ENCODE assay signal across 1 cellular context in the genomic region with DNA sequence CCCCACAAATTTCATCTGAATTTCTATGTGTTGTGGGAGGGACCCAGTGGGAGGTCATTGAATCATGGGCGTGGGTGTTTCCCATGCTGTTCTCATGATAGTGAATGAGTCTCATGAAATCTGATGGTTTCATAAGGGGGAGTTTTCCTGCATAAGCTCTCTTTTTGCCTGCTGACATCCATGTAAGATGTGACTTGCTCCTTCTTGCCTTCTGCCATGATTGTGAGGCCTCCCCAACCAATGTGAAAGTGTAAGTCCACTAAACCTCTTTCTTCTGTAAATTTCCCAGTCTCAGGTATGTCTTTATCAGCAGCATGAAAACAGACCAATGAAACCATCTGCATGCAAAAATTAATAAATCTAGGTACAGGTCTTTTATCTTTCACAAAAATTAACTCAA.
DNase-seq lines count a peak whose midpoint lies in the region; ATAC-seq, FAIRE-seq and TF ChIP-seq lines count a peak whose summit lies in the region.
"Not testable (repeated sequence)": the region's sequence is repeated elsewhere in the genome, so short reads cannot be mapped to it uniquely, and the experiment has no call there.

No MANE protein-coding gene starts in this region.

- POLR2A ChIA-PET in K562 (lab: Yijun Ruan, JAX) = not testable (repeated sequence)

- H3K27ac ChIP-seq in K562 (ENCODE audit: extremely low read depth, low read depth, low read length) = not testable (repeated sequence)

- TF ChIP-seq CTCF in K562 (IDR thresholded peaks at IDR 0.05 in 2 of 3, conservative IDR thresholded peaks at IDR 0.05 in 1 of 3; ENCODE audit: insufficient read depth in 2 of 3, low read depth in 1 of 3, low read length in 3 of 3) = not testable (repeated sequence)

- H3K36me3 ChIP-seq in K562 (ENCODE audit: control insufficient read depth, insufficient read depth, low read length) = not testable (repeated sequence)

- not testable (repeated sequence) for BruUV-seq in K562 (replicated peaks; lab: Mats Ljungman, UMichigan)

- WGBS in K562 (ENCODE audit: insufficient coverage, low coverage, missing lambda C conversion rate) = 9% methylated on average over 1 of the region's 1 CpG

- not testable (repeated sequence) for H3K4me1 ChIP-seq in K562 (replicated peaks in 1 of 2; ENCODE audit: control insufficient read depth in 2 of 2, insufficient read depth in 2 of 2, low read length in 2 of 2)

- not testable (repeated sequence) for H3K4me3 ChIP-seq in K562

- CTCF ChIA-PET in K562 (lab: Yijun Ruan, JAX; ENCODE audit: low intra/inter-chr PET ratio) = not testable (repeated sequence)

- H2AFZ ChIP-seq in K562 (ENCODE audit: low read depth, low read length) = not testable (repeated sequence)

- not testable (repeated sequence) for FAIRE-seq in K562 (lab: Jason Lieb, UNC)

- intact Hi-C loops in K562 (cut with micrococcal nuclease) = not testable (repeated sequence)

- TF ChIP-seq RAD21 in K562 (CRISPR knock-in tag; conservative IDR thresholded peaks at IDR 0.05 in 1 of 2, IDR thresholded peaks at IDR 0.05 in 1 of 2) = not testable (repeated sequence)

- not testable (repeated sequence) for H3K79me2 ChIP-seq in K562 (ENCODE audit: control insufficient read depth, insufficient read depth, low read length)

- H3K9me3 ChIP-seq in K562 (replicated peaks; ENCODE audit: control insufficient read depth, insufficient read depth, low read depth, low read length) = not testable (repeated sequence)

- ATAC-seq in K562 = not testable (repeated sequence)

- not testable (repeated sequence) for H3K9me1 ChIP-seq in K562 (ENCODE audit: control insufficient read depth, insufficient read depth, low read length)

- in situ Hi-C loops in K562 (cut with MboI) = not testable (repeated sequence)

- H3K9ac ChIP-seq in K562 (ENCODE audit: insufficient read depth in 1 of 2, low read depth in 2 of 2, low read length in 2 of 2) = not testable (repeated sequence)

- not testable (repeated sequence) for TF ChIP-seq POLR2A in K562 (conservative IDR thresholded peaks at IDR 0.05)

- H4K20me1 ChIP-seq in K562 (replicated peaks; ENCODE audit: control insufficient read depth, insufficient read depth, low read length) = not testable (repeated sequence)

- not testable (repeated sequence) for H3K27me3 ChIP-seq in K562 (ENCODE audit: control insufficient read depth in 2 of 2, insufficient read depth in 2 of 2, low read length in 2 of 2)

- TF ChIP-seq EP300 in K562 (IDR thresholded peaks at IDR 0.05; ENCODE audit: low read length) = not testable (repeated sequence)

- not testable (repeated sequence) for H3K4me2 ChIP-seq in K562 (ENCODE audit: insufficient read depth, low read length)

- DNase-seq in K562 (ENCODE audit: extremely low read depth in 1 of 4, low spot score in 3 of 4) = not testable (repeated sequence)

TF ChIP-seq in K562, 482 proteins besides CTCF, POLR2A, EP300 and RAD21:
- TF ChIP-seq ZNF431 (CRISPR knock-in tag; IDR thresholded peaks at IDR 0.05) = peak; percentile 91
